Comparison of ENCODE assay signal across 10 cellular contexts in the genomic region with DNA sequence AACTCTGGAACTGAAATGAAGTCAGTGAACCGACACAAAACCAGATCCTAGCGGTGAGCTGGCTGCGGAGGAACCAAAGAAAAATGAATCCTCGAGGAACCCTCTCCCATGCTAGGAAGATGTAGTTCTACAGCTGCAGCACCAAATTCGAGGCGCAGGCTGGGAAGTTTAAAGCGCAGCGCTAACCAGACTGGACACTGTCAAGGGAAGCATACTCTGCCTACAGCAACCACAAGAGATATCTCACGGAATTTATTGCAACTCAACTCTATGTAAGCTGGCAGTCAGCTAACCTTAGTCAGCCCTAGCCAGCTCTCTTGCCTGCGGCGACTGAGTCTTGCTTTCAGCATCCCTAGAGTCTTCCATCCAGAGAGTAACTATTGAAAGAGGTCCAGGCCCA. TPM values are rescaled to one million over a fixed set of nuclear protein-coding genes. Genes with fewer than 3 reads are reported as not detected.
DNase-seq lines count a peak whose midpoint lies in the region; ATAC-seq and TF ChIP-seq lines count a peak whose summit lies in the region.
"Had no signal": no experiment of that assay in that cellular context is flagged by ENCODE, and none has a peak within 500 bp of the region (broad histone marks: within the 10 kb centered on the region; RNA-seq: fewer than 3 reads in every experiment).

No MANE protein-coding gene starts in this region.

- H3K36me3 ChIP-seq in Peyer's patch (no peaks in the 10 kb centered on the region), esophagus muscularis mucosa (no peaks in the 10 kb centered on the region)

- H3K4me1 ChIP-seq in Peyer's patch (peaks cover 0 to 24% (median 0%) of the 10 kb centered on the region in 4 donors), esophagus muscularis mucosa (peaks cover 0 to 50% (median 44%) of the 10 kb centered on the region in 4 donors)

- H3K4me3 ChIP-seq in AG04450 (ENCODE audit: low read depth, low read length) (peak overlapping the region; percentile 73), Peyer's patch (peak overlapping the region in 3 of 4 donors; percentile 35 to 54 (median 43)), esophagus muscularis mucosa (peak overlapping the region; percentile 53 to 68 (median 61))

- TF ChIP-seq CTCF in AG04450 (IDR thresholded peaks at IDR 0.05; ENCODE audit: low read depth, low read length) (no peak), Peyer's patch (IDR thresholded peaks at IDR 0.05) (no peak), esophagus muscularis mucosa (IDR thresholded peaks at IDR 0.05) (no peak), nephron progenitor cell (IDR thresholded peaks at IDR 0.05) (no peak)

- WGBS in esophagus muscularis mucosa, result 30% methylated on average over 11 of the region's 11 CpGs

- DNase-seq in AG04450 (ENCODE audit: low read depth, low spot score) (no peak), Peyer's patch (no peak), esophagus muscularis mucosa (ENCODE audit: extremely low spot score) (no peak), nephron progenitor cell (no peak), SKM-1 treated with dmso at 0.1 percent for 144 hours (lab: John Stamatoyannopoulos, UW; ENCODE audit: unreplicated experiment) (no peak), SHP77 (lab: John Stamatoyannopoulos, UW) (no peak), anterior cingulate cortex (lab: John Stamatoyannopoulos, UW) (no peak)
- DNase-seq: effector CD8-positive, alpha-beta T cell; stimulated activated CD4-positive, alpha-beta T cell treated with anti-CD3 and anti-CD28 coated beads, Interleukin-4, amount 100 ng/mL, for 1 hour had no signal

- no peak for ATAC-seq in HG02870 (IDR thresholded peaks at IDR 0.05; ENCODE audit: unreplicated experiment)

- no peak for TF ChIP-seq EP300 in esophagus muscularis mucosa (IDR thresholded peaks at IDR 0.05)

- H3K27me3 ChIP-seq in AG04450 (ENCODE audit: control insufficient read depth, insufficient read depth, low read length) (peaks cover 16% of the 10 kb centered on the region), Peyer's patch (peaks cover 0 to 16% of the 10 kb centered on the region in 2 donors), esophagus muscularis mucosa (peaks cover 0 to 35% (median 5%) of the 10 kb centered on the region in 4 donors)

- H3K27ac Mint-ChIP-seq in nephron progenitor cell, result no peak overlapping the region

- no peaks in the 10 kb centered on the region for H3K36me3 Mint-ChIP-seq in nephron progenitor cell (ENCODE audit: low read depth)

- TF ChIP-seq POLR2A in Peyer's patch (IDR thresholded peaks at IDR 0.05) (no peak), esophagus muscularis mucosa (IDR thresholded peaks at IDR 0.05; ENCODE audit: low read depth) (no peak)

- H3K27me3 Mint-ChIP-seq in nephron progenitor cell (ENCODE audit: low read depth, poor library complexity), result peaks cover 76% of the 10 kb centered on the region

- POLR2A ChIA-PET in AG04450 (lab: Yijun Ruan, JAX), result no interaction called here

- H3K27ac ChIP-seq in AG04450 (ENCODE audit: low read depth, low read length) (no peak overlapping the region), Peyer's patch (no peak overlapping the region), esophagus muscularis mucosa (replicated peaks in 1 of 4) (peak overlapping the region; percentile 68 to 76 (median 75))

- intact Hi-C loops in esophagus muscularis mucosa (cut with DNase I), result no loop called here

- H3K4me1 Mint-ChIP-seq in nephron progenitor cell, result peaks cover 25% of the 10 kb centered on the region

- H3K4me3 Mint-ChIP-seq in nephron progenitor cell, result peak overlapping the region; percentile 93

- H3K9me3 Mint-ChIP-seq in nephron progenitor cell, result no peaks in the 10 kb centered on the region

- CTCF ChIA-PET in AG04450 (lab: Charles Lee), result interaction anchor here (0.8 to 3.0 kb wide), 17 partner anchors 8 to 1573 kb away, joined by 3 to 19 read pairs (median 6); no protein-coding TSS in a partner anchor

- H3K9me3 ChIP-seq in AG04450 (ENCODE audit: control insufficient read depth, insufficient read depth, low read length) (no peaks in the 10 kb centered on the region; the same call in 1 of the 2 replicates), Peyer's patch (no peaks in the 10 kb centered on the region), esophagus muscularis mucosa (no peaks in the 10 kb centered on the region)

RNA-seq across cellular contexts. Expression of a gene that starts 3.7 kb away (rescaled TPM):
- 0.86 and 1.5 TPM in 2 replicates for polyA plus RNA-seq in AG04450 (2011; rRNA removed)
- polyA minus RNA-seq in AG04450 (2011; rRNA and poly(A)+ RNA removed), result 1.8 and 2.2 TPM in 2 replicates
- total RNA-seq in Peyer's patch (under 1 TPM in 1 of 4 donors, not detected in 3; 0.54 TPM), esophagus muscularis mucosa (1 to 10 TPM; 1.2 to 2.6 (median 1.9) TPM)

Comparison
In these comparisons a context has a peak if more than half of its experiments do, and no peak if none do; other contexts are left out.
1. H3K27ac ChIP-seq: peak in esophagus muscularis mucosa (4 of 4); none in AG04450 (single experiment) and Peyer's patch (0 of 4).
2. Peak in every context shown above with its lines, with median percentiles within 50 percentile points of each other: H3K4me3 ChIP-seq.